Comparison of ENCODE assay signal across 22 cellular contexts in genomic region chr21:36694041-36694515, GRCh38. TPM values are rescaled to one million over a fixed set of nuclear protein-coding genes. Genes with fewer than 3 reads are reported as not detected.
DNase-seq lines count a peak whose midpoint lies in the region; ATAC-seq and TF ChIP-seq lines count a peak whose summit lies in the region.
"Had no signal": no experiment of that assay in that cellular context is flagged by ENCODE, and none has a peak within 500 bp of the region (broad histone marks: within the 10 kb centered on the region; RNA-seq: fewer than 3 reads in every experiment).

No MANE protein-coding gene starts in this region.

- POLR2A ChIA-PET in WTC11 (lab: Charles Lee): no interaction called here

- no peak for DNase-seq in activated T-cell treated with anti-CD3 and anti-CD28 coated beads, Interleukin-2, amount 50 U/mL, for 24 hours
- DNase-seq in activated T-cell treated with anti-CD3 and anti-CD28 coated beads, Interleukin-2, amount 50 U/mL, for 4 hours: no peak
- no peak for DNase-seq in WTC11 (ENCODE audit: low spot score)
- peak; percentile 78 for DNase-seq in glomerular visceral epithelial cell (ENCODE audit: extremely low spot score)
- DNase-seq in stimulated activated naive B cell treated with anti-CD40 and anti-IgM and Interleukin-4, amounts not matched to agents 10 μg/mL and 1 μg/mL and 100 μg/mL, for 72 hours: no peak
- DNase-seq in HUDEP-2 (lab: John Stamatoyannopoulos, UW; ENCODE audit: unreplicated experiment in 76 of 76): no peak
- DNase-seq in immature natural killer cell: no peak
- no peak for DNase-seq in T-helper 9 cell
- DNase-seq: activated B cell treated with CpG ODN at 0.5 μM for 24 hours; adrenal gland; CD8-positive, alpha-beta memory T cell; cerebellar nuclear complex; heart right ventricle; left cardiac atrium; MG63; NCI-H2029 treated with DMSO at 0.1 percent for 48 hours; NCI-H526 treated with DMSO at 0.1 percent for 48 hours; spleen; stimulated activated naive CD4-positive, alpha-beta T cell treated with Interleukin-2 at 50 U/mL for 16 hours; upper lobe of right lung had no signal

- TF ChIP-seq CTCF in WTC11 (IDR thresholded peaks at IDR 0.05): no peak

- H3K27ac Mint-ChIP-seq in activated T-cell treated with anti-CD3 and anti-CD28 coated beads, Interleukin-2, amount 50 U/mL, for 24 hours: peak overlapping the region; percentile 39
- H3K27ac Mint-ChIP-seq in WTC11 (no peak overlapping the region), immature natural killer cell (no peak overlapping the region)
- H3K27ac Mint-ChIP-seq in stimulated activated naive B cell treated with anti-CD40 and anti-IgM and Interleukin-4, amounts not matched to agents 10 μg/mL and 1 μg/mL and 100 μg/mL, for 72 hours: peak overlapping the region; percentile 84
- H3K27ac Mint-ChIP-seq: activated B cell treated with CpG ODN at 0.5 μM for 24 hours; CD8-positive, alpha-beta memory T cell had no signal

- no peaks in the 10 kb centered on the region for H3K9me3 Mint-ChIP-seq in activated T-cell treated with anti-CD3 and anti-CD28 coated beads, Interleukin-2, amount 50 U/mL, for 24 hours
- H3K9me3 Mint-ChIP-seq in activated T-cell treated with anti-CD3 and anti-CD28 coated beads, Interleukin-2, amount 50 U/mL, for 4 hours: no peaks in the 10 kb centered on the region
- H3K9me3 Mint-ChIP-seq in WTC11 (peaks cover 3% of the 10 kb centered on the region; the same call in 1 of the 2 replicates), immature natural killer cell (no peaks in the 10 kb centered on the region)
- no peaks in the 10 kb centered on the region for H3K9me3 Mint-ChIP-seq in stimulated activated naive B cell treated with anti-CD40 and anti-IgM and Interleukin-4, amounts not matched to agents 10 μg/mL and 1 μg/mL and 100 μg/mL, for 72 hours
- H3K9me3 Mint-ChIP-seq: activated B cell treated with CpG ODN at 0.5 μM for 24 hours had no signal

- H3K4me1 Mint-ChIP-seq in activated T-cell treated with anti-CD3 and anti-CD28 coated beads, Interleukin-2, amount 50 U/mL, for 24 hours (ENCODE audit: low read depth): peaks cover 17% of the 10 kb centered on the region
- peaks cover 7% of the 10 kb centered on the region for H3K4me1 Mint-ChIP-seq in activated T-cell treated with anti-CD3 and anti-CD28 coated beads, Interleukin-2, amount 50 U/mL, for 4 hours (ENCODE audit: low read depth)
- H3K4me1 Mint-ChIP-seq in WTC11 (peaks cover 51% of the 10 kb centered on the region), immature natural killer cell (peaks cover 0 to 9% of the 10 kb centered on the region in 2 donors)
- peaks cover 2 to 36% of the 10 kb centered on the region in 2 donors for H3K4me1 Mint-ChIP-seq in stimulated activated naive B cell treated with anti-CD40 and anti-IgM and Interleukin-4, amounts not matched to agents 10 μg/mL and 1 μg/mL and 100 μg/mL, for 72 hours

- H3K36me3 Mint-ChIP-seq in activated T-cell treated with anti-CD3 and anti-CD28 coated beads, Interleukin-2, amount 50 U/mL, for 24 hours (ENCODE audit: low read depth): no peaks in the 10 kb centered on the region
- no peaks in the 10 kb centered on the region for H3K36me3 Mint-ChIP-seq in activated T-cell treated with anti-CD3 and anti-CD28 coated beads, Interleukin-2, amount 50 U/mL, for 4 hours (ENCODE audit: insufficient read depth)
- H3K36me3 Mint-ChIP-seq in WTC11 (no peaks in the 10 kb centered on the region), immature natural killer cell (peaks cover 0 to 3% (median 0%) of the 10 kb centered on the region in 3 donors)
- no peaks in the 10 kb centered on the region for H3K36me3 Mint-ChIP-seq in stimulated activated naive B cell treated with anti-CD40 and anti-IgM and Interleukin-4, amounts not matched to agents 10 μg/mL and 1 μg/mL and 100 μg/mL, for 72 hours
- H3K36me3 Mint-ChIP-seq: CD8-positive, alpha-beta memory T cell had no signal

- H3K4me3 Mint-ChIP-seq in activated T-cell treated with anti-CD3 and anti-CD28 coated beads, Interleukin-2, amount 50 U/mL, for 24 hours: no peak overlapping the region
- H3K4me3 Mint-ChIP-seq in activated T-cell treated with anti-CD3 and anti-CD28 coated beads, Interleukin-2, amount 50 U/mL, for 4 hours: no peak overlapping the region
- H3K4me3 Mint-ChIP-seq in WTC11: peak overlapping the region; percentile 52
- peak overlapping the region in 1 of 2 donors; percentile 41 for H3K4me3 Mint-ChIP-seq in stimulated activated naive B cell treated with anti-CD40 and anti-IgM and Interleukin-4, amounts not matched to agents 10 μg/mL and 1 μg/mL and 100 μg/mL, for 72 hours
- H3K4me3 Mint-ChIP-seq in immature natural killer cell: no peak overlapping the region
- H3K4me3 Mint-ChIP-seq: activated B cell treated with CpG ODN at 0.5 μM for 24 hours had no signal

- peaks cover 93% of the 10 kb centered on the region for H3K27me3 Mint-ChIP-seq in activated T-cell treated with anti-CD3 and anti-CD28 coated beads, Interleukin-2, amount 50 U/mL, for 24 hours
- H3K27me3 Mint-ChIP-seq in activated T-cell treated with anti-CD3 and anti-CD28 coated beads, Interleukin-2, amount 50 U/mL, for 4 hours (ENCODE audit: low read depth): peaks cover 77% of the 10 kb centered on the region
- H3K27me3 Mint-ChIP-seq in WTC11 (ENCODE audit: low read depth) (peaks cover 100% of the 10 kb centered on the region), immature natural killer cell (ENCODE audit: low read depth in 3 of 3) (peaks cover 30 to 52% (median 49%) of the 10 kb centered on the region in 3 donors)
- peaks cover 70 to 87% of the 10 kb centered on the region in 2 donors for H3K27me3 Mint-ChIP-seq in stimulated activated naive B cell treated with anti-CD40 and anti-IgM and Interleukin-4, amounts not matched to agents 10 μg/mL and 1 μg/mL and 100 μg/mL, for 72 hours

- ATAC-seq in activated T-cell treated with anti-CD3 and anti-CD28 coated beads, Interleukin-2, amount 50 U/mL, for 4 hours: no peak
- ATAC-seq in WTC11: no peak
- no peak for ATAC-seq in stimulated activated naive B cell treated with anti-CD40 and anti-IgM and Interleukin-4, amounts not matched to agents 10 μg/mL and 1 μg/mL and 100 μg/mL, for 72 hours (replicated peaks)
- ATAC-seq: HCT116, left cardiac atrium, Panc1, upper lobe of right lung had no signal

- CTCF ChIA-PET in WTC11 (lab: Charles Lee): interaction anchor here (0.8 to 3.5 kb wide), 4 partner anchors 12 to 223 kb away, joined by 3 to 52 read pairs (median 4); no protein-coding TSS in a partner anchor

TF ChIP-seq in WTC11, 78 proteins besides CTCF, POLR2A, EP300 and RAD21 (continues in another document):
- no peak for TF ChIP-seq AR (CRISPR knock-in tag; IDR thresholded peaks at IDR 0.05)
- no peak for TF ChIP-seq ZNF512 (CRISPR knock-in tag; IDR thresholded peaks at IDR 0.05; ENCODE audit: borderline replicate concordance)
- no peak for TF ChIP-seq E2F5 (CRISPR knock-in tag; IDR thresholded peaks at IDR 0.05)
- no peak for TF ChIP-seq TEAD4 (CRISPR knock-in tag; IDR thresholded peaks at IDR 0.05)
- no peak for TF ChIP-seq OVOL2 (CRISPR knock-in tag; IDR thresholded peaks at IDR 0.05; ENCODE audit: borderline replicate concordance)

RNA-seq across cellular contexts. Expression of gene SIM2, which starts 4.8 kb away (rescaled TPM):
- total RNA-seq in activated T-cell treated with anti-CD3 and anti-CD28 coated beads, Interleukin-2, amount 50 U/mL, for 4 hours: under 1 TPM in 2 of 3 donors, not detected in 1; 0.18 to 0.24 TPM
- total RNA-seq in WTC11 (2021): 0.09 to 0.17 TPM (median 0.11 TPM) in 3 replicates
- polyA plus RNA-seq in immature natural killer cell: not detected
- total RNA-seq: activated B cell treated with CpG ODN at 0.5 μM for 24 hours; CD8-positive, alpha-beta memory T cell; left cardiac atrium; spleen; upper lobe of right lung had no signal
- polyA plus RNA-seq: spleen had no signal

Comparison
In these comparisons a context has a peak if more than half of its experiments do, and no peak if none do; other contexts are left out.
1. H3K27ac Mint-ChIP-seq: peak in activated T-cell treated with anti-CD3 and anti-CD28 coated beads, Interleukin-2, amount 50 U/mL, for 24 hours (single experiment) and stimulated activated naive B cell treated with anti-CD40 and anti-IgM and Interleukin-4, amounts not matched to agents 10 μg/mL and 1 μg/mL and 100 μg/mL, for 72 hours (single experiment); none in WTC11 (single experiment) and immature natural killer cell (0 of 6).